17 cellular contexts compared by ENCODE assay signal in genomic region chrX:23799469-23800065, GRCh38. TPM values are rescaled to one million over a fixed set of nuclear protein-coding genes. Genes with fewer than 3 reads are reported as not detected.
A peak's percentile ranks its signal among the peaks of the same experiment; 100 is the strongest.
DNase-seq lines count a peak whose midpoint lies in the region; ATAC-seq and TF ChIP-seq lines count a peak whose summit lies in the region.
"Had no signal": no experiment of that assay in that cellular context is flagged by ENCODE, and none has a peak within 500 bp of the region (broad histone marks: within the 10 kb centered on the region; RNA-seq: fewer than 3 reads in every experiment).

No MANE protein-coding gene starts in this region.

- H3K36me3 ChIP-seq in thymus (ENCODE audit: control insufficient read depth, insufficient read depth) (no peaks in the 10 kb centered on the region), uterus (no peaks in the 10 kb centered on the region)
- H3K36me3 ChIP-seq: BLaER1 had no signal

- no peak for ATAC-seq in esophagus mucosa
- ATAC-seq: SK-N-SH treated with all-trans-retinoic acid at 6 μM for 48 hours; stimulated activated naive CD8-positive, alpha-beta T cell treated with anti-CD3 and anti-CD28 coated beads, Interleukin-15, Interleukin-2, amounts not matched to agents 100 U/mL and 50 U/mL, for 24 hours had no signal

- intact Hi-C loops in uterus (cut with DNase I; ENCODE audit: low total_unique reads), result no loop called here

- H3K9me3 ChIP-seq in thymus (ENCODE audit: control insufficient read depth), result no peaks in the 10 kb centered on the region
- H3K9me3 ChIP-seq in uterus, result no peaks in the 10 kb centered on the region
- H3K9me3 ChIP-seq: BLaER1 had no signal

- TF ChIP-seq CTCF in uterus (IDR thresholded peaks at IDR 0.05), result no peak

- CTCF ChIA-PET in HEK293T (lab: Yijun Ruan, JAX), result interaction anchor here (0.8 to 1.6 kb wide), 4 partner anchors 17 to 255 kb away, joined by 3 to 5 read pairs (median 4); partner anchors contain the start of gene EIF2S3

- POLR2A ChIA-PET in HEK293T (lab: Yijun Ruan, JAX), result interaction anchor here (1.3 kb wide), 2 partner anchors 16 to 101 kb away, joined by 6 to 10 read pairs; partner anchors contain the start of gene SAT1

- H3K27me3 ChIP-seq in thymus (ENCODE audit: control insufficient read depth, insufficient read depth) (no peaks in the 10 kb centered on the region), uterus (no peaks in the 10 kb centered on the region)
- H3K27me3 ChIP-seq: BLaER1 had no signal

- 93% methylated on average over 6 of the region's 6 CpGs for WGBS in thymus

- DNase-seq in HEK293T (ENCODE audit: extremely low spot score), result no peak
- DNase-seq in astrocyte of the hippocampus (ENCODE audit: low read depth, low spot score), result peak; percentile 21
- DNase-seq in left kidney (ENCODE audit: low read depth, low spot score), result peak; percentile 34
- DNase-seq in uterus, result no peak
- DNase-seq in activated CD4-positive, alpha-beta T cell treated with anti-CD3 and anti-CD28 coated beads for 48 hours, result no peak
- DNase-seq: activated CD4-positive, alpha-beta memory T cell treated with anti-CD3 and anti-CD28 coated beads for 36 hours; activated naive CD8-positive, alpha-beta T cell treated with anti-CD3 and anti-CD28 coated beads, Interleukin-2, amount 10 ng/mL, durations not matched to agents 7 days and 5 days; activated T-cell treated with anti-CD3 and anti-CD28 coated beads, Interleukin-2, amount 50 U/mL, for 48 hours; DMS79 treated with DMSO at 0.1 percent for 48 hours; NCI-H146; NCI-H446 treated with DMSO at 0.1 percent for 48 hours; posterior cingulate gyrus; stimulated activated naive CD8-positive, alpha-beta T cell treated with anti-CD3 and anti-CD28 coated beads, Interleukin-15, Interleukin-2, amounts not matched to agents 100 U/mL and 50 U/mL, for 24 hours had no signal

- H3K4me3 ChIP-seq in thymus (ENCODE audit: low read length) (no peak overlapping the region), uterus (no peak overlapping the region)
- H3K4me3 ChIP-seq: BLaER1 had no signal

- H3K27ac ChIP-seq in thymus (ENCODE audit: low read depth) (peak overlapping the region; percentile 31), uterus (no peak overlapping the region)
- H3K27ac ChIP-seq: BLaER1 had no signal

- TF ChIP-seq POLR2A in uterus (IDR thresholded peaks at IDR 0.05), result no peak

- H3K4me1 ChIP-seq in thymus (ENCODE audit: control insufficient read depth, insufficient read depth, low read length) (no peaks in the 10 kb centered on the region), uterus (no peaks in the 10 kb centered on the region)

TF ChIP-seq in HEK293T, 16 proteins besides CTCF, POLR2A, EP300 and RAD21:
- no peak for TF ChIP-seq SUZ12 (IDR thresholded peaks at IDR 0.05)
- TF ChIP-seq ZNF384 (IDR thresholded peaks at IDR 0.05), result peak; percentile 89
- no peak for TF ChIP-seq FOXA1 (IDR thresholded peaks at IDR 0.05)
- peak; percentile 87 for TF ChIP-seq PKNOX1 (IDR thresholded peaks at IDR 0.05)
- TF ChIP-seq HDGF (IDR thresholded peaks at IDR 0.05; ENCODE audit: borderline replicate concordance), result no peak
- no peak for TF ChIP-seq SP1 (IDR thresholded peaks at IDR 0.05)
- TF ChIP-seq FOXM1 (IDR thresholded peaks at IDR 0.05; ENCODE audit: borderline replicate concordance), result no peak
- no peak for TF ChIP-seq ARNT (IDR thresholded peaks at IDR 0.05)
- no peak for TF ChIP-seq LEF1 (IDR thresholded peaks at IDR 0.05; ENCODE audit: borderline replicate concordance)
- TF ChIP-seq TARDBP (IDR thresholded peaks at IDR 0.05), result no peak
- no peak for TF ChIP-seq BHLHE40 (IDR thresholded peaks at IDR 0.05; ENCODE audit: borderline replicate concordance)

RNA-seq across cellular contexts. Expression of gene SAT1, which starts 16.6 kb away (rescaled TPM):
- 2,700 TPM for polyA plus RNA-seq in thymus
- total RNA-seq in uterus (100 to 1,000 TPM; 116 to 358 (median 220) TPM), esophagus mucosa (272 TPM)

RNA-seq across cellular contexts. Expression of gene ACOT9, which starts 56.5 kb away (rescaled TPM):
- polyA plus RNA-seq in thymus, result 44.5 TPM
- total RNA-seq in uterus (10 to 100 TPM; 21.2 to 54.1 (median 44.4) TPM), esophagus mucosa (7.2 TPM)

Comparison
In these comparisons a context has a peak if more than half of its experiments do, and no peak if none do; other contexts are left out.
1. DNase-seq: peak in astrocyte of the hippocampus (single experiment) and left kidney (single experiment); none in HEK293T (single experiment), uterus (0 of 2) and activated CD4-positive, alpha-beta T cell treated with anti-CD3 and anti-CD28 coated beads for 48 hours (single experiment).